8 cellular contexts compared by ENCODE assay signal in the genomic region with DNA sequence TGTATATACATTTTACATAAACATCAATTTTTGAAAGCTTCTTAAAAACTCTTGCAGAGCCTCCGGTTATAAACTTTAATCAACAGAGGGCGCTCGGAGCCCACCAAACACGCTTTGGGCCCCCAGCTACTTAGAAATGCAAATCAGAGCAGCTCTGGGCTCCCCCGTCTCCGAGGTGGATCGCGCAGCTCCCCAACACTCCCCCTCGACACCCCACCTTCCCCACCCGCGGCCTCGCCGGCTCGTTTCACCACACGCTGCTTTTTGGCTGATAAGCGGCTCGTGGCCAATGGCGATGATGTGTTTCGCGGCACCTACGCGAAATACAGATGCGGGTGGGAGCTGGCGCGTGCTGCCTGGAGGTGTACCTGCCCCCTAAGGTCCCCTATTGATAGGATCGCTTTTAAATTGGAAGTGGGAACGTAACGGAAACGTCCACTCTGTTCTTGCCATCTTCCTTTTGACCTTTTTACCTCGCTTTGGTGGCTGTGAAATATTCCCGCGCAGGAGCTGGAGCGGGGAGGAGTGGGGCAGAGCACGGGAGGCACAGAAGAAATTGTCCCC. TPM values are rescaled to one million over a fixed set of nuclear protein-coding genes. Genes with fewer than 3 reads are reported as not detected.
DNase-seq lines count a peak whose midpoint lies in the region; ATAC-seq and TF ChIP-seq lines count a peak whose summit lies in the region.

No MANE protein-coding gene starts in this region.

- H3K9me3 Mint-ChIP-seq in activated naive CD4-positive, alpha-beta T cell treated with anti-CD3 and anti-CD28 coated beads, Interleukin-2, amount 50 U/mL, for 72 hours = no peaks in the 10 kb centered on the region
- H3K9me3 Mint-ChIP-seq in osteocyte (ENCODE audit: unreplicated experiment) = no peaks in the 10 kb centered on the region
- no peaks in the 10 kb centered on the region for H3K9me3 Mint-ChIP-seq in type B pancreatic cell

- no peaks in the 10 kb centered on the region for H3K79me2 ChIP-seq in MM.1S (ENCODE audit: low read length)

- H4K20me1 ChIP-seq in MM.1S (ENCODE audit: insufficient read depth, low read length) = no peaks in the 10 kb centered on the region

- ATAC-seq in activated naive CD4-positive, alpha-beta T cell treated with anti-CD3 and anti-CD28 coated beads, Interleukin-2, amount 50 U/mL, for 72 hours = peak; percentile 15 to 47
- ATAC-seq in HG03442 (IDR thresholded peaks at IDR 0.05; ENCODE audit: unreplicated experiment) = no peak

- H3K4me1 ChIP-seq in MM.1S (ENCODE audit: low read length) = 0 out of 2 replicates have a peak, but pooled peaks cover 5% of the 10 kb centered on the region

- H3K9me3 ChIP-seq in MM.1S (replicated peaks; ENCODE audit: insufficient read depth, low read length) = no peaks in the 10 kb centered on the region

- peaks cover 19% of the 10 kb centered on the region for H3K4me1 Mint-ChIP-seq in osteocyte (ENCODE audit: unreplicated experiment)
- peaks cover 6% of the 10 kb centered on the region for H3K4me1 Mint-ChIP-seq in type B pancreatic cell (ENCODE audit: unreplicated experiment)

- intact Hi-C loops in head of caudate nucleus (cut with DNase I) = loop anchor here (5.0 to 10.0 kb wide), 2 partner anchors 232 to 849 kb away; no protein-coding TSS in a partner anchor

- DNase-seq in MM.1S = peak; percentile 82
- peak; percentile 76 for DNase-seq in SKM-1 (lab: John Stamatoyannopoulos, UW; ENCODE audit: unreplicated experiment)
- peak in 1 of 2 donors; percentile 67 for DNase-seq in activated naive CD4-positive, alpha-beta T cell treated with anti-CD3 and anti-CD28 coated beads, Interleukin-2, amount 50 U/mL, for 72 hours (ENCODE audit: low spot score in 2 of 2)
- DNase-seq in head of caudate nucleus = peak; percentile 50 to 90 (median 74)
- no peak for DNase-seq in osteocyte (ENCODE audit: extremely low spot score, unreplicated experiment)
- peak; percentile 78 for DNase-seq in type B pancreatic cell (ENCODE audit: extremely low spot score, unreplicated experiment)

- H3K27ac ChIP-seq in MM.1S (ENCODE audit: low read length) = no peak overlapping the region

- H3K4me3 Mint-ChIP-seq in osteocyte (ENCODE audit: unreplicated experiment) = peak overlapping the region; percentile 79
- H3K4me3 Mint-ChIP-seq in type B pancreatic cell = peak overlapping the region; percentile 92

- H2AFZ ChIP-seq in MM.1S (ENCODE audit: low read length) = peak overlapping the region; percentile 74

- TF ChIP-seq CTCF in GM12872 (IDR thresholded peaks at IDR 0.05; ENCODE audit: insufficient read depth, low read depth, low read length) (peak; percentile 65), MM.1S (IDR thresholded peaks at IDR 0.05; ENCODE audit: low read length) (peak; percentile 83), osteocyte (IDR thresholded peaks at IDR 0.05) (peak; percentile 88), type B pancreatic cell (conservative IDR thresholded peaks at IDR 0.05) (peak; percentile 93)

- no peak overlapping the region for H3K27ac Mint-ChIP-seq in activated naive CD4-positive, alpha-beta T cell treated with anti-CD3 and anti-CD28 coated beads, Interleukin-2, amount 50 U/mL, for 72 hours
- no peak overlapping the region for H3K27ac Mint-ChIP-seq in osteocyte (ENCODE audit: unreplicated experiment)
- peak overlapping the region; percentile 66 for H3K27ac Mint-ChIP-seq in type B pancreatic cell

- H3K9ac ChIP-seq in MM.1S (ENCODE audit: low read length) = no peak overlapping the region

- peak overlapping the region; percentile 61 for H3K4me3 ChIP-seq in MM.1S (ENCODE audit: low read length)

- H3K27me3 Mint-ChIP-seq in osteocyte (ENCODE audit: unreplicated experiment) (peaks cover 35% of the 10 kb centered on the region), type B pancreatic cell (peaks cover 61% of the 10 kb centered on the region)

- no peaks in the 10 kb centered on the region for H3K9me2 ChIP-seq in MM.1S (replicated peaks; ENCODE audit: insufficient read depth, low read length)

- H3K36me3 ChIP-seq in MM.1S (replicated peaks; ENCODE audit: insufficient read depth, low read length) = no peaks in the 10 kb centered on the region

- peaks cover 15% of the 10 kb centered on the region for H3K27me3 ChIP-seq in MM.1S (replicated peaks; ENCODE audit: insufficient read depth, low read length)

- no peaks in the 10 kb centered on the region for H3F3A ChIP-seq in MM.1S (ENCODE audit: insufficient read depth, low read length)

- peaks cover 0 to 6% of the 10 kb centered on the region in 2 donors for H3K36me3 Mint-ChIP-seq in activated naive CD4-positive, alpha-beta T cell treated with anti-CD3 and anti-CD28 coated beads, Interleukin-2, amount 50 U/mL, for 72 hours
- H3K36me3 Mint-ChIP-seq in osteocyte (ENCODE audit: unreplicated experiment) (no peaks in the 10 kb centered on the region), type B pancreatic cell (peaks cover 11% of the 10 kb centered on the region)

- H3K4me2 ChIP-seq in MM.1S (ENCODE audit: low read depth, low read length) = peak overlapping the region; percentile 93

RNA-seq across cellular contexts. Expression of a gene that starts 1.6 kb away (rescaled TPM):
- total RNA-seq in activated naive CD4-positive, alpha-beta T cell treated with anti-CD3 and anti-CD28 coated beads, Interleukin-2, amount 50 U/mL, for 72 hours = under 1 TPM; 0.16 to 0.25 TPM
- total RNA-seq in osteocyte (8.6 and 8.8 TPM in 2 replicates), type B pancreatic cell (ENCODE audit: low replicate concordance) (6.1 and 22.1 TPM in 2 replicates)
